In genomic region chr4:37687175-37687525, GRCh38 we compare ENCODE assay signal across 8 cellular contexts. TPM values are rescaled to one million over a fixed set of nuclear protein-coding genes. Genes with fewer than 3 reads are reported as not detected.
DNase-seq lines count a peak whose midpoint lies in the region; ATAC-seq and TF ChIP-seq lines count a peak whose summit lies in the region.

No MANE protein-coding gene starts in this region.

- POLR2A ChIA-PET in activated CD4-positive, alpha-beta T cell treated with anti-CD3 and anti-CD28 coated beads, Interleukin-2, amount 10 ng/mL, durations not matched to agents 7 days and 5 days (lab: Charles Lee), result interaction anchor here (0.7 kb wide), 1 partner anchor 129 kb away, joined by 3 read pairs; no protein-coding TSS in a partner anchor

- peak overlapping the region; percentile 26 for H3K27ac Mint-ChIP-seq in activated CD4-positive, alpha-beta T cell treated with anti-CD3 and anti-CD28 coated beads, Interleukin-2, amount 10 ng/mL, durations not matched to agents 7 days and 5 days

- H3K4me3 ChIP-seq in WI38 (ENCODE audit: low read depth, low read length) (peak overlapping the region; percentile 57), iPS DF 6.9 (ENCODE audit: low read length) (peak overlapping the region; percentile 53; the same call in 1 of the 2 replicates), testis (peak overlapping the region; percentile 83 to 90), body of pancreas (peak overlapping the region in 1 of 2 donors; percentile 28)

- no peak for DNase-seq in activated CD4-positive, alpha-beta T cell treated with anti-CD3 and anti-CD28 coated beads, Interleukin-2, amount 10 ng/mL, durations not matched to agents 7 days and 5 days
- no peak for DNase-seq in activated CD4-positive, alpha-beta T cell treated with anti-CD3 and anti-CD28 coated beads, Interleukin-2, amount 50 U/mL, for 48 hours
- DNase-seq in iPS DF 6.9 (ENCODE audit: low read depth, low spot score) (no peak), testis (no peak), NCI-H226 (no peak), body of pancreas (no peak), SW 1271 (lab: John Stamatoyannopoulos, UW) (no peak)

- no peaks in the 10 kb centered on the region; the same call in 1 of the 2 replicates for H3K27me3 ChIP-seq in iPS DF 6.9 (ENCODE audit: control insufficient read depth, insufficient read depth, low read length)
- H3K27me3 ChIP-seq in testis, result no peaks in the 10 kb centered on the region
- no peaks in the 10 kb centered on the region for H3K27me3 ChIP-seq in body of pancreas

- no CpG with 5 or more reads among the region's 9 CpGs for WGBS in iPS DF 6.9 (ENCODE audit: insufficient coverage, insufficient read length)
- 23 to 27% methylated on average over 9 of the region's 9 CpGs for WGBS in testis, 2 donors
- 45 to 53% methylated on average over 9 of the region's 9 CpGs for WGBS in body of pancreas, 2 donors

- H3K4me3 Mint-ChIP-seq in activated CD4-positive, alpha-beta T cell treated with anti-CD3 and anti-CD28 coated beads, Interleukin-2, amount 10 ng/mL, durations not matched to agents 7 days and 5 days, result peak overlapping the region; percentile 79

- ATAC-seq in body of pancreas, result no peak

- no peak for TF ChIP-seq POLR2A in testis (IDR thresholded peaks at IDR 0.05)
- TF ChIP-seq POLR2A in body of pancreas (IDR thresholded peaks at IDR 0.05), result no peak

- H3K4me1 Mint-ChIP-seq in activated CD4-positive, alpha-beta T cell treated with anti-CD3 and anti-CD28 coated beads, Interleukin-2, amount 10 ng/mL, durations not matched to agents 7 days and 5 days, result peaks cover 34% of the 10 kb centered on the region

- no peaks in the 10 kb centered on the region; the same call in 1 of the 2 replicates for H3K4me1 ChIP-seq in iPS DF 6.9 (ENCODE audit: control insufficient read depth, insufficient read depth, low read length)
- H3K4me1 ChIP-seq in testis, result peaks cover 15% of the 10 kb centered on the region
- H3K4me1 ChIP-seq in body of pancreas, result peaks cover 7% of the 10 kb centered on the region

- peaks cover 3% of the 10 kb centered on the region for H3K27me3 Mint-ChIP-seq in activated CD4-positive, alpha-beta T cell treated with anti-CD3 and anti-CD28 coated beads, Interleukin-2, amount 10 ng/mL, durations not matched to agents 7 days and 5 days

- H3K36me3 Mint-ChIP-seq in activated CD4-positive, alpha-beta T cell treated with anti-CD3 and anti-CD28 coated beads, Interleukin-2, amount 10 ng/mL, durations not matched to agents 7 days and 5 days (ENCODE audit: low read depth), result peaks cover 21% of the 10 kb centered on the region

- H3K9me3 ChIP-seq in iPS DF 6.9 (ENCODE audit: control insufficient read depth, insufficient read depth, low read length) (no peaks in the 10 kb centered on the region), testis (no peaks in the 10 kb centered on the region), body of pancreas (no peaks in the 10 kb centered on the region)

- H3K36me3 ChIP-seq in iPS DF 6.9 (ENCODE audit: control insufficient read depth, insufficient read depth, low read length) (no peaks in the 10 kb centered on the region), testis (ENCODE audit: low read depth, missing control alignments) (no peaks in the 10 kb centered on the region), body of pancreas (replicated peaks in 1 of 2; ENCODE audit: insufficient read depth in 1 of 2, low read depth in 2 of 2) (no peaks in the 10 kb centered on the region)

- no peak overlapping the region for H3K27ac ChIP-seq in iPS DF 6.9 (ENCODE audit: low read length)
- H3K27ac ChIP-seq in testis, result peak overlapping the region; percentile 39 to 71
- peak overlapping the region in 2 of 4 donors; percentile 71 to 82 for H3K27ac ChIP-seq in body of pancreas

- no peak for TF ChIP-seq CTCF in WI38 (IDR thresholded peaks at IDR 0.05; ENCODE audit: low read depth, low read length)
- no peak for TF ChIP-seq CTCF in testis (IDR thresholded peaks at IDR 0.05)
- TF ChIP-seq CTCF in body of pancreas (IDR thresholded peaks at IDR 0.05), result no peak

- no peaks in the 10 kb centered on the region for H3K9me3 Mint-ChIP-seq in activated CD4-positive, alpha-beta T cell treated with anti-CD3 and anti-CD28 coated beads, Interleukin-2, amount 10 ng/mL, durations not matched to agents 7 days and 5 days

- CTCF ChIA-PET in activated CD4-positive, alpha-beta T cell treated with anti-CD3 and anti-CD28 coated beads, Interleukin-2, amount 10 ng/mL, durations not matched to agents 7 days and 5 days (lab: Charles Lee), result interaction anchor here (0.5 to 0.6 kb wide), 2 partner anchors 11 to 14 kb away, joined by 4 read pairs; no protein-coding TSS in a partner anchor

- intact Hi-C loops in testis (cut with DNase I; ENCODE audit: low total_unique reads) (no loop called here), body of pancreas (cut with DNase I) (no loop called here)

RNA-seq across cellular contexts. Expression of gene RELL1, which starts 1.0 kb away (rescaled TPM):
- total RNA-seq in activated CD4-positive, alpha-beta T cell treated with anti-CD3 and anti-CD28 coated beads, Interleukin-2, amount 10 ng/mL, durations not matched to agents 7 days and 5 days, result 10 to 100 TPM; 32.3 to 35.1 TPM
- total RNA-seq in testis, result 10 to 100 TPM; 10.2 to 20.4 TPM
- polyA plus RNA-seq in testis (ENCODE audit: insufficient read depth, low read depth, low replicate concordance), result 3.1 TPM
- 10 to 100 TPM; 12.5 to 15.0 TPM for total RNA-seq in body of pancreas
